Comparison of ENCODE assay signal across 1 cellular context in the genomic region with DNA sequence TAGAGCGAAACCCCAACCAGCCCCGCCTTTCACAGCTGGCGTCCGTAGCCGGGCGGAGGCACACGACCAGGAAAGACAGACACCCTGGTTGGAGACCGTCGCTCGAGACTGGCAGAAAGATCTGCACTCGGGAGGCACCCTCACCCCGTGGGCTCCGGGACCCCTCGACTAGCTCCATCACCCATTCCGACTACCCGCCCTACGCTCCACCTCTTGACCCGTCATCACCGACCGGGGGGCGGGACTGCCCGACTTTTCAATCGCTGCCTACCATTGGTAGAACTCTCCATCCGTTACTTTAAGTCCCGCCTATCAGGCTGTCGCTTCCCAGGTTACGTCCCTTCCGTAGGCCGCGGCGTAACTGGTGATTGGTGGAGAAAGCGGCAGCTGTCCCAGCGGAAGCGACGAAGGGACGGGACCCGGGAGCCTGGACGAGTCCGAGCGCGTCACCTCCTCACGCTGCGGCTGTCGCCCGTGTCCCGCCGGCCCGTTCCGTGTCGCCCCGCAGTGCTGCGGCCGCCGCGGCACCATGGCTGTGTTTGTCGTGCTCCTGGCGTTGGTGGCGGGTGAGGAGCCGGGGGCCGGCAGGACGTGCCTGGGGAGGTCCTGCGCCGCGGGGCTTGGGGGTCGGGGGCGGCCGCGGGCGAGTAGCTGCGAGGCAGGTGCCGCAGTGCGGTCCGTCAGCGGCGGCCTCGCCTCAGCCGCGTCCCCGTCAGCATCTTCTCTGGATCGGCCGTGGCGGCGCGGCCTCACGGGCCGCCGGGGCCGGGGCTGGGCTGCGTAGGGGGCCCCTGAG.
TF ChIP-seq lines count a peak whose summit lies in the region.

Gene ATP6AP2, plus strand, starts transcription at position 434 of the 796 bp plus-strand sequence. Its CDS starts 96 bp downstream, at position 530.

TF ChIP-seq in HepG2, 621 proteins besides CTCF, POLR2A, EP300 and RAD21 (continued from another document and continues in another):
- TF ChIP-seq PRDM10 (CRISPR knock-in tag; IDR thresholded peaks at IDR 0.05; ENCODE audit: low read depth) (no peak), RERE (CRISPR knock-in tag; IDR thresholded peaks at IDR 0.05; ENCODE audit: low read depth) (no peak), ZSCAN9 (CRISPR knock-in tag; IDR thresholded peaks at IDR 0.05; ENCODE audit: borderline replicate concordance) (no peak), ZNF558 (CRISPR knock-in tag; IDR thresholded peaks at IDR 0.05; ENCODE audit: borderline replicate concordance) (no peak), GMEB1 (CRISPR knock-in tag; IDR thresholded peaks at IDR 0.05; ENCODE audit: borderline replicate concordance) (peak; percentile 95), TAF1 (CRISPR knock-in tag; IDR thresholded peaks at IDR 0.05) (peak; percentile 60; the same call in 1 of the 2 replicates), HOXD1 (CRISPR knock-in tag; IDR thresholded peaks at IDR 0.05) (no peak), SMAD3 (CRISPR knock-in tag; IDR thresholded peaks at IDR 0.05) (no peak), ZNF383 (CRISPR knock-in tag; IDR thresholded peaks at IDR 0.05; ENCODE audit: borderline replicate concordance) (no peak), PHF20 (CRISPR knock-in tag; IDR thresholded peaks at IDR 0.05) (peak; percentile 57), NFE2L1 (CRISPR knock-in tag; IDR thresholded peaks at IDR 0.05; ENCODE audit: borderline replicate concordance) (no peak), ZNF468 (CRISPR knock-in tag; IDR thresholded peaks at IDR 0.05) (no peak), PPARG (CRISPR knock-in tag; conservative IDR thresholded peaks at IDR 0.05) (no peak), SATB2 (CRISPR knock-in tag; IDR thresholded peaks at IDR 0.05) (no peak), CREM (IDR thresholded peaks at IDR 0.05) (peak; percentile 84), CREM (CRISPR knock-in tag; IDR thresholded peaks at IDR 0.05) (no peak), NFKB2 (CRISPR knock-in tag; IDR thresholded peaks at IDR 0.05; ENCODE audit: borderline replicate concordance) (no peak), HNRNPK (IDR thresholded peaks at IDR 0.05; ENCODE audit: low read depth, low read length, poor library complexity, severe bottlenecking) (no peak), FOXM1 (CRISPR knock-in tag; IDR thresholded peaks at IDR 0.05) (no peak), ZFY (CRISPR knock-in tag; IDR thresholded peaks at IDR 0.05) (peak; percentile 74), BRCA1 (CRISPR knock-in tag; IDR thresholded peaks at IDR 0.05) (no peak), ZNF747 (CRISPR knock-in tag; IDR thresholded peaks at IDR 0.05; ENCODE audit: borderline replicate concordance) (no peak), RFX3 (CRISPR knock-in tag; IDR thresholded peaks at IDR 0.05) (no peak), ESRRA (CRISPR knock-in tag; IDR thresholded peaks at IDR 0.05; ENCODE audit: low read depth) (no peak), SALL1 (CRISPR knock-in tag; IDR thresholded peaks at IDR 0.05) (peak; percentile 25; the same call in 1 of the 2 replicates), REPIN1 (CRISPR knock-in tag; IDR thresholded peaks at IDR 0.05; ENCODE audit: borderline replicate concordance, low read depth) (peak; percentile 57; the same call in 1 of the 2 replicates), TFAP4 (IDR thresholded peaks at IDR 0.05; ENCODE audit: borderline replicate concordance, low read depth) (peak; percentile 84; the same call in 1 of the 2 replicates), HOXA9 (CRISPR knock-in tag; IDR thresholded peaks at IDR 0.05; ENCODE audit: borderline replicate concordance) (no peak), ZNF616 (CRISPR knock-in tag; IDR thresholded peaks at IDR 0.05; ENCODE audit: low read depth) (no peak), TBP (CRISPR knock-in tag; IDR thresholded peaks at IDR 0.05) (no peak), KLF15 (CRISPR knock-in tag; IDR thresholded peaks at IDR 0.05; ENCODE audit: borderline replicate concordance) (no peak), ZNF777 (CRISPR knock-in tag; IDR thresholded peaks at IDR 0.05) (peak; percentile 48; the same call in 1 of the 2 replicates), MIER3 (CRISPR knock-in tag; IDR thresholded peaks at IDR 0.05; ENCODE audit: borderline replicate concordance) (no peak), ZNF674 (CRISPR knock-in tag; IDR thresholded peaks at IDR 0.05; ENCODE audit: low read depth) (no peak), RBAK (CRISPR knock-in tag; IDR thresholded peaks at IDR 0.05) (no peak), ZNF441 (CRISPR knock-in tag; IDR thresholded peaks at IDR 0.05; ENCODE audit: borderline replicate concordance) (no peak), ZNF549 (CRISPR knock-in tag; IDR thresholded peaks at IDR 0.05) (no peak), ERF (CRISPR knock-in tag; IDR thresholded peaks at IDR 0.05) (no peak), KLF13 (CRISPR knock-in tag; IDR thresholded peaks at IDR 0.05) (no peak), ZNF780A (CRISPR knock-in tag; IDR thresholded peaks at IDR 0.05) (no peak), DNMT3B (CRISPR knock-in tag; conservative IDR thresholded peaks at IDR 0.05) (no peak), REST (IDR thresholded peaks at IDR 0.05; ENCODE audit: borderline replicate concordance in 1 of 2, low read depth in 1 of 2, low read length in 2 of 2) (no peak), KLF9 (CRISPR knock-in tag; IDR thresholded peaks at IDR 0.05; ENCODE audit: low read depth) (no peak), TCF7 (IDR thresholded peaks at IDR 0.05; ENCODE audit: low read depth) (no peak)
- TF ChIP-seq, protein P1, sequence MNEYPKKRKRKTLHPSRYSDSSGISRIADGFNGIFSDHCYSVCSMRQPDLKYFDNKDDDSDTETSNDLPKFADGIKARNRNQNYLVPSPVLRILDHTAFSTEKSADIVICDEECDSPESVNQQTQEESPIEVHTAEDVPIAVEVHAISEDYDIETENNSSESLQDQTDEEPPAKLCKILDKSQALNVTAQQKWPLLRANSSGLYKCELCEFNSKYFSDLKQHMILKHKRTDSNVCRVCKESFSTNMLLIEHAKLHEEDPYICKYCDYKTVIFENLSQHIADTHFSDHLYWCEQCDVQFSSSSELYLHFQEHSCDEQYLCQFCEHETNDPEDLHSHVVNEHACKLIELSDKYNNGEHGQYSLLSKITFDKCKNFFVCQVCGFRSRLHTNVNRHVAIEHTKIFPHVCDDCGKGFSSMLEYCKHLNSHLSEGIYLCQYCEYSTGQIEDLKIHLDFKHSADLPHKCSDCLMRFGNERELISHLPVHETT (CRISPR knock-in tag; conservative IDR thresholded peaks at IDR 0.05): no peak
- TF ChIP-seq, protein P2, sequence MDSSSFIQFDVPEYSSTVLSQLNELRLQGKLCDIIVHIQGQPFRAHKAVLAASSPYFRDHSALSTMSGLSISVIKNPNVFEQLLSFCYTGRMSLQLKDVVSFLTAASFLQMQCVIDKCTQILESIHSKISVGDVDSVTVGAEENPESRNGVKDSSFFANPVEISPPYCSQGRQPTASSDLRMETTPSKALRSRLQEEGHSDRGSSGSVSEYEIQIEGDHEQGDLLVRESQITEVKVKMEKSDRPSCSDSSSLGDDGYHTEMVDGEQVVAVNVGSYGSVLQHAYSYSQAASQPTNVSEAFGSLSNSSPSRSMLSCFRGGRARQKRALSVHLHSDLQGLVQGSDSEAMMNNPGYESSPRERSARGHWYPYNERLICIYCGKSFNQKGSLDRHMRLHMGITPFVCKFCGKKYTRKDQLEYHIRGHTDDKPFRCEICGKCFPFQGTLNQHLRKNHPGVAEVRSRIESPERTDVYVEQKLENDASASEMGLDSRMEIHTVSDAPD (CRISPR knock-in tag; IDR thresholded peaks at IDR 0.05): no peak
